In genomic region chr17:55273579-55274370, GRCh38 we compare ENCODE assay signal across 9 cellular contexts. TPM values are rescaled to one million over a fixed set of nuclear protein-coding genes. Genes with fewer than 3 reads are reported as not detected.
DNase-seq lines count a peak whose midpoint lies in the region; ATAC-seq and TF ChIP-seq lines count a peak whose summit lies in the region.
"Had no signal": no experiment of that assay in that cellular context is flagged by ENCODE, and none has a peak within 500 bp of the region (broad histone marks: within the 10 kb centered on the region; RNA-seq: fewer than 3 reads in every experiment).

No MANE protein-coding gene starts in this region.

- TF ChIP-seq CTCF in epithelial cell of esophagus (IDR thresholded peaks at IDR 0.05; ENCODE audit: insufficient read depth, low read depth, low read length, missing control alignments) (no peak), lung (IDR thresholded peaks at IDR 0.05; ENCODE audit: control extremely low read depth, extremely low read depth) (no peak), tibial nerve (IDR thresholded peaks at IDR 0.05) (no peak)

- H3K4me3 ChIP-seq in epithelial cell of esophagus (ENCODE audit: low read length) = no peak overlapping the region
- H3K4me3 ChIP-seq in lung = no peak overlapping the region
- H3K4me3 ChIP-seq in tibial nerve = peak overlapping the region in 1 of 4 donors; percentile 20

- H3K27me3 ChIP-seq in lung (ENCODE audit: control insufficient read depth, insufficient read depth) (no peaks in the 10 kb centered on the region), tibial nerve (no peaks in the 10 kb centered on the region)

- WGBS in lung, 2 donors = 20 to 23% methylated on average over 7 of the region's 7 CpGs
- WGBS in tibial nerve, 2 donors = 4 to 10% methylated on average over 7 of the region's 7 CpGs

- H3K36me3 ChIP-seq in lung (ENCODE audit: control insufficient read depth in 2 of 2, insufficient read depth in 2 of 2, low read length in 2 of 2) (no peaks in the 10 kb centered on the region), tibial nerve (no peaks in the 10 kb centered on the region)

- no peak for ATAC-seq in lung (ENCODE audit: insufficient read depth, low FRiP score)
- ATAC-seq: T-cell had no signal

- no peak for TF ChIP-seq POLR2A in tibial nerve (IDR thresholded peaks at IDR 0.05)

- peak overlapping the region; percentile 77 to 81 for H3K27ac ChIP-seq in lung (ENCODE audit: low read depth in 1 of 2, low read length in 1 of 2)
- H3K27ac ChIP-seq in tibial nerve = peak overlapping the region; percentile 67 to 91 (median 84)

- peaks cover 7 to 27% of the 10 kb centered on the region in 2 donors for H3K4me1 ChIP-seq in lung (ENCODE audit: control insufficient read depth in 2 of 2, insufficient read depth in 2 of 2, low read length in 2 of 2)
- H3K4me1 ChIP-seq in tibial nerve = peaks cover 0 to 73% (median 35%) of the 10 kb centered on the region in 4 donors

- TF ChIP-seq EP300 in tibial nerve (IDR thresholded peaks at IDR 0.05) = peak; percentile 54 to 86

- peak; percentile 12 for DNase-seq in NCI-H69 (lab: John Stamatoyannopoulos, UW)
- DNase-seq in epithelial cell of esophagus (ENCODE audit: low read depth) = peak; percentile 74
- DNase-seq in lung (ENCODE audit: low spot score) = peak; percentile 73
- no peak for DNase-seq in tibial nerve (ENCODE audit: low spot score in 2 of 2)
- no peak for DNase-seq in NCI-H1417 (lab: John Stamatoyannopoulos, UW)
- DNase-seq in stimulated activated CD4-positive, alpha-beta T cell treated with anti-CD3 and anti-CD28 coated beads, Interleukin-4, amount 100 ng/mL, for 24 hours = no peak
- DNase-seq in stimulated activated CD4-positive, alpha-beta T cell treated with anti-CD3 and anti-CD28 coated beads, Interleukin-4, amount 100 ng/mL, for 4 hours = no peak
- no peak for DNase-seq in RPMI8226
- DNase-seq: T-cell had no signal

- no peaks in the 10 kb centered on the region for H3K9me3 ChIP-seq in lung (ENCODE audit: control insufficient read depth in 2 of 2, insufficient read depth in 1 of 2, low read length in 1 of 2)
- no peaks in the 10 kb centered on the region for H3K9me3 ChIP-seq in tibial nerve

RNA-seq across cellular contexts. Expression of gene HLF, which starts 9.0 kb away (rescaled TPM):
- total RNA-seq in lung = 10 to 100 TPM in 1 of 2 donors, 1 to 10 TPM in 1; 9.9 to 21.3 TPM
- polyA plus RNA-seq in lung = 1 to 10 TPM; 3.2 to 5.8 TPM
- 10 to 100 TPM; 19.5 to 42.5 (median 36.0) TPM for total RNA-seq in tibial nerve

Comparison
In these comparisons a context has a peak if more than half of its experiments do, and no peak if none do; other contexts are left out.
1. DNase-seq: peak in NCI-H69 (single experiment), epithelial cell of esophagus (single experiment) and lung (single experiment); none in tibial nerve (0 of 2), NCI-H1417 (0 of 3), stimulated activated CD4-positive, alpha-beta T cell treated with anti-CD3 and anti-CD28 coated beads, Interleukin-4, amount 100 ng/mL, for 24 hours (single experiment), stimulated activated CD4-positive, alpha-beta T cell treated with anti-CD3 and anti-CD28 coated beads, Interleukin-4, amount 100 ng/mL, for 4 hours (0 of 2) and RPMI8226 (single experiment).